ENCODE assay signal across 17 cellular contexts in the genomic region with DNA sequence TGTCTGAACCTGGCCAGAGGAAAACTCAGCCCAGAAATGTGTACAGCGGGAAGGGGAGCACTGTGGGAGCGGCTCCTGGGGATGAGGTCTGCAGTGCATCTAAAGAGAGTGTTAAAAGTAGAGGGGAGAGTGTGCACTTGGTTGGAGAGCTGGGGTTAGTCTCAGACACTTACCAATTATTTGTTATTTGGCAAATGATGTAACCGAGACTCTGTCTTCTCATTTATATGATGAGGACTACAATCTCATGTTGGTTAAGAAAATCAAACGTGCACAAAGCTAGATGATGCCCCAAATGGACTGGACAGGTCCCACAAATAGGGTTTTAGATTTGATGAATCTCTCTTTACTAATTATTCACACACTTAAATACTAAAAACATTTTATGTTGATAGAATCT.
"Had no signal": no experiment of that assay in that cellular context is flagged by ENCODE, and none has a peak within 500 bp of the region (broad histone marks: within the 10 kb centered on the region; RNA-seq: fewer than 3 reads in every experiment).

No MANE protein-coding gene starts in this region.

- H3K9me3 Mint-ChIP-seq: activated naive CD4-positive, alpha-beta T cell treated with anti-CD3 and anti-CD28 coated beads for 36 hours had no signal

- H3K27me3 Mint-ChIP-seq: memory B cell had no signal

- H3K27ac Mint-ChIP-seq: activated naive CD4-positive, alpha-beta T cell treated with anti-CD3 and anti-CD28 coated beads for 36 hours; memory B cell had no signal

- ATAC-seq: activated CD4-positive, CD25-positive, alpha-beta regulatory T cell treated with anti-CD3 and anti-CD28 coated beads, Interleukin-2, amount 50 U/mL, for 24 hours; esophagus mucosa; gastroesophageal sphincter; heart left ventricle; left lung; naive thymus-derived CD4-positive, alpha-beta T cell; psoas muscle; right cardiac atrium; SK-N-SH treated with all-trans-retinoic acid at 6 μM for 48 hours had no signal

- H3K4me3 Mint-ChIP-seq: activated naive CD4-positive, alpha-beta T cell treated with anti-CD3 and anti-CD28 coated beads for 36 hours; memory B cell had no signal

- H3K36me3 Mint-ChIP-seq: memory B cell; naive thymus-derived CD4-positive, alpha-beta T cell had no signal

- H3K4me1 Mint-ChIP-seq: memory B cell had no signal

- DNase-seq: activated naive CD4-positive, alpha-beta T cell treated with anti-CD3 and anti-CD28 coated beads for 36 hours; cerebellar nuclear complex; cortex of kidney; heart left ventricle; left lung; naive thymus-derived CD4-positive, alpha-beta T cell; ovary; psoas muscle; right cardiac atrium; stomach; T-helper 1 cell; trophoblast cell had no signal
